8 cellular contexts compared by ENCODE assay signal in the genomic region with DNA sequence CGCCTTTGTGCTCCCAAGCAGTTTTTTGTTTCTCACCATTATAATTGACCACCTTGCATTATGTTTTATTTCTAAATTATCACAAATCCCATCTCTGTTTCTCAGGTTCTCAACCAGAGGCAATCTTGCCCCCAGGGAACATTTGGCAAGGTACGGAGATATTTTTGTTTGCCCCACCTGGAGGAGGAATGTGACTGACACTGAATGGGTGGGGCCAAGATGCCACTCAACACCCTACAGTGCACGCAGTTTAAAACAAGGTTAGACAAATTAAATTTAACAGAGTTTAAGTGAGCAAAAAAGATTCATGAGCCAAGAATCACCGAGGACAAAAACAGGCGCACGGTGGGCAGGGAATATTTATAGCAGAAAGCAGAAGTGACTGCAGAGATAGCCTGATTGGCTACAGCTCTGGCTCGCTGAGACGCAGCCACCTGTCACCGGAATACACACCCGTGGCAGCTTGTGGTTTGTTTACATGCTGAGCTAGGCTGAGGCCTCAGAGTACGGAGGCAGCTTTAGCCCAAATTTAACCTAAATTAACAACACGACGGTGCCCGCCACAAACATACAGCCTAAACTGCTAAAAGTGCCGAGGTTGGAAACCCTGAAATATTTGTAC.
DNase-seq lines count a peak whose midpoint lies in the region; ATAC-seq and TF ChIP-seq lines count a peak whose summit lies in the region.

No MANE protein-coding gene starts in this region.

- no peak for TF ChIP-seq CTCF in Peyer's patch (IDR thresholded peaks at IDR 0.05)

- H3K4me3 ChIP-seq in Peyer's patch: peak overlapping the region in 1 of 4 donors; percentile 10

- no peaks in the 10 kb centered on the region for H3K27me3 Mint-ChIP-seq in activated naive CD4-positive, alpha-beta T cell treated with anti-CD3 and anti-CD28 coated beads for 36 hours (ENCODE audit: low read depth)

- DNase-seq in COR-L47 (lab: John Stamatoyannopoulos, UW): peak; percentile 78
- peak in 2 of 3 donors; percentile 93 for DNase-seq in Peyer's patch
- DNase-seq in activated naive CD4-positive, alpha-beta T cell treated with anti-CD3 and anti-CD28 coated beads for 36 hours: peak; percentile 64
- DNase-seq in stimulated activated CD4-positive, alpha-beta T cell treated with anti-CD3 and anti-CD28 coated beads, Interleukin-2, amount 100 ng/mL, for 24 hours: peak; percentile 34 to 44
- DNase-seq in 8988T: no peak
- no peak for DNase-seq in occipital lobe (lab: John Stamatoyannopoulos, UW)

- H3K4me3 Mint-ChIP-seq in activated naive CD4-positive, alpha-beta T cell treated with anti-CD3 and anti-CD28 coated beads for 36 hours: peak overlapping the region; percentile 65

- no peaks in the 10 kb centered on the region for H3K36me3 ChIP-seq in Peyer's patch

- no peak overlapping the region for H3K27ac Mint-ChIP-seq in activated naive CD4-positive, alpha-beta T cell treated with anti-CD3 and anti-CD28 coated beads for 36 hours

- H3K27ac ChIP-seq in Peyer's patch: peak overlapping the region; percentile 20 to 86 (median 49)

- CTCF ChIA-PET in activated naive CD4-positive, alpha-beta T cell treated with anti-CD3 and anti-CD28 coated beads for 36 hours (lab: Charles Lee): no interaction called here

- peaks cover 0 to 3% (median 0%) of the 10 kb centered on the region in 4 donors for H3K4me1 ChIP-seq in Peyer's patch

- no peaks in the 10 kb centered on the region for H3K9me3 Mint-ChIP-seq in activated naive CD4-positive, alpha-beta T cell treated with anti-CD3 and anti-CD28 coated beads for 36 hours

- no peaks in the 10 kb centered on the region for H3K9me3 ChIP-seq in Peyer's patch

- intact Hi-C loops in activated naive CD4-positive, alpha-beta T cell treated with anti-CD3 and anti-CD28 coated beads for 36 hours (cut with micrococcal nuclease): loop anchor here (1.0 to 10.0 kb wide), 4 partner anchors 8 to 227 kb away; a partner anchor contains a TSS

- ATAC-seq in GM19452 (IDR thresholded peaks at IDR 0.05; ENCODE audit: unreplicated experiment) (peak; percentile 94), HG03432 (IDR thresholded peaks at IDR 0.05; ENCODE audit: unreplicated experiment) (peak; percentile 95)

- no peaks in the 10 kb centered on the region for H3K27me3 ChIP-seq in Peyer's patch

- no peak for TF ChIP-seq POLR2A in Peyer's patch (IDR thresholded peaks at IDR 0.05)

- H3K4me1 Mint-ChIP-seq in activated naive CD4-positive, alpha-beta T cell treated with anti-CD3 and anti-CD28 coated beads for 36 hours (ENCODE audit: low read depth): peaks cover 9% of the 10 kb centered on the region

- no peaks in the 10 kb centered on the region for H3K36me3 Mint-ChIP-seq in activated naive CD4-positive, alpha-beta T cell treated with anti-CD3 and anti-CD28 coated beads for 36 hours (ENCODE audit: low read depth)

Comparison
In these comparisons a context has a peak if more than half of its experiments do, and no peak if none do; other contexts are left out.
1. DNase-seq: peak in COR-L47 (single experiment), Peyer's patch (2 of 3), activated naive CD4-positive, alpha-beta T cell treated with anti-CD3 and anti-CD28 coated beads for 36 hours (single experiment) and stimulated activated CD4-positive, alpha-beta T cell treated with anti-CD3 and anti-CD28 coated beads, Interleukin-2, amount 100 ng/mL, for 24 hours (2 of 2); none in 8988T (single experiment) and occipital lobe (single experiment).